11 cellular contexts compared by ENCODE assay signal in the genomic region with DNA sequence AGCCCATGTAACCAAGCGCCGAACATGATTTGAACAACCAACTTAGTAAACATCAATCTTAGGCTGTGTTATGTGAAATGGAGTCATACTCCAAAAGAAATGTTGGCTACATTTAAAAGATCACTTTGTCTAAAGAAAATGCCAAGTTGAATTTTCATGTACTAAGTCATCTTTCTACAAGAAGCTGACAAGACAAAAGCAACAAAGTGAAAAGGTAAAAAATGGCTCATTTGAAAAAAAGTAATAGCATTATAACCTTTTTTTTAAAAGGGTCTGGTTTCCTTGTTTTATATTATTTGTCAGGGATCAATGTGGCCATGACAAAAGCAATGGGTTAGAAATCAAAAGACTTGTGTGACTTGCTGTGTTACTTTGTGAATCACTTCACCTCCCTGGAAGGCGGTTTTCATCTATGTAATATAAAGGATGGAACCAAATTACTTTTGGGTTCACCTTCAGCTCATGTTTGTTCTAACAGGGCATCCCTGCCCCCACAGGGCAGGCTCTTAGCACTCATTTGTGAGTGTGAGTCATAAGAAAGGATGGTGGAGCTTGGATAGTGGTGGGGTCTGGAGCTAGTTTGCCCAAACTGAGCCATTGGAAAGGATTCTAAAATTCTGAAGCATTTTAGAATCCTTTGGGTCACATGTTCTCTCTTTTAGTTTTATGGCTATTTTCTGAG.
DNase-seq lines count a peak whose midpoint lies in the region; FAIRE-seq and TF ChIP-seq lines count a peak whose summit lies in the region.
"Had no signal": no experiment of that assay in that cellular context is flagged by ENCODE, and none has a peak within 500 bp of the region (broad histone marks: within the 10 kb centered on the region; RNA-seq: fewer than 3 reads in every experiment).

No MANE protein-coding gene starts in this region.

- no peak overlapping the region for H3K4me3 ChIP-seq in astrocyte (ENCODE audit: insufficient read depth, low read depth, low read length)
- H3K4me3 ChIP-seq: SJCRH30 had no signal

- H3K27ac Mint-ChIP-seq in astrocyte (ENCODE audit: unreplicated experiment) (peak overlapping the region; percentile 97), mesothelial cell of epicardium (peak overlapping the region; percentile 96)

- H3K4me2 ChIP-seq in astrocyte (ENCODE audit: low read length), result peak overlapping the region; percentile 61

- peak; percentile 18 for DNase-seq in A172 (ENCODE audit: low spot score)
- DNase-seq in HS-27A (ENCODE audit: low read depth), result peak; percentile 81
- peak; percentile 94 for DNase-seq in astrocyte (ENCODE audit: low read depth)
- DNase-seq in mesothelial cell of epicardium (ENCODE audit: low spot score in 2 of 2, unreplicated experiment in 2 of 2), result no peak
- no peak for DNase-seq in CD1c-positive myeloid dendritic cell (ENCODE audit: extremely low spot score)
- DNase-seq in SIG-M5 treated with dmso at 0.1 percent for 504 hours (lab: John Stamatoyannopoulos, UW; ENCODE audit: unreplicated experiment), result no peak
- DNase-seq in inferior parietal cortex (ENCODE audit: extremely low spot score), result no peak
- no peak for DNase-seq in Kasumi-1 (lab: John Stamatoyannopoulos, UW)
- DNase-seq: amniotic stem cell, Caco-2 had no signal

- H3K36me3 Mint-ChIP-seq in astrocyte (ENCODE audit: low read depth, unreplicated experiment), result peaks cover 10% of the 10 kb centered on the region
- H3K36me3 Mint-ChIP-seq in mesothelial cell of epicardium, result peaks cover 3% of the 10 kb centered on the region

- H3K4me3 Mint-ChIP-seq in astrocyte (ENCODE audit: unreplicated experiment), result peak overlapping the region; percentile 30
- no peak overlapping the region for H3K4me3 Mint-ChIP-seq in mesothelial cell of epicardium

- TF ChIP-seq CTCF in astrocyte (IDR thresholded peaks at IDR 0.05; ENCODE audit: insufficient read depth, low read depth, low read length), result no peak
- no peak for TF ChIP-seq CTCF in mesothelial cell of epicardium (IDR thresholded peaks at IDR 0.05; ENCODE audit: unreplicated experiment)

- no peak overlapping the region for H2AFZ ChIP-seq in astrocyte (ENCODE audit: low read depth, low read length)

- no peaks in the 10 kb centered on the region for H3K36me3 ChIP-seq in astrocyte (ENCODE audit: insufficient read depth, low read length)
- H3K36me3 ChIP-seq: SJCRH30 had no signal

- peak overlapping the region; percentile 73 for H3K27ac ChIP-seq in astrocyte (ENCODE audit: low read depth, low read length)
- H3K27ac ChIP-seq: SJCRH30 had no signal

- H3K9me3 Mint-ChIP-seq in astrocyte (ENCODE audit: unreplicated experiment) (no peaks in the 10 kb centered on the region), mesothelial cell of epicardium (no peaks in the 10 kb centered on the region)

- H3K9ac ChIP-seq in astrocyte (ENCODE audit: low read length), result peak overlapping the region; percentile 49

- no peak for FAIRE-seq in astrocyte (lab: Jason Lieb, UNC)

- no peaks in the 10 kb centered on the region for H4K20me1 ChIP-seq in astrocyte (ENCODE audit: insufficient read depth, low read length)

- H3K27me3 Mint-ChIP-seq in astrocyte (ENCODE audit: low read depth, unreplicated experiment) (no peaks in the 10 kb centered on the region), mesothelial cell of epicardium (ENCODE audit: low read depth) (no peaks in the 10 kb centered on the region)

- H3K4me1 Mint-ChIP-seq in astrocyte (ENCODE audit: low read depth, unreplicated experiment), result peaks cover 57% of the 10 kb centered on the region
- peaks cover 60% of the 10 kb centered on the region for H3K4me1 Mint-ChIP-seq in mesothelial cell of epicardium

- peaks cover 35% of the 10 kb centered on the region for H3K4me1 ChIP-seq in astrocyte (ENCODE audit: insufficient read depth, low read length)

- no peaks in the 10 kb centered on the region for H3K9me3 ChIP-seq in astrocyte (ENCODE audit: insufficient read depth, low read depth, low read length)
- H3K9me3 ChIP-seq: Caco-2, SJCRH30 had no signal

- H3K79me2 ChIP-seq in astrocyte (ENCODE audit: insufficient read depth, low read length), result peaks cover 8% of the 10 kb centered on the region

- H3K27me3 ChIP-seq in astrocyte (ENCODE audit: insufficient read depth, low read length), result no peaks in the 10 kb centered on the region
- H3K27me3 ChIP-seq: SJCRH30 had no signal

Comparison
In these comparisons a context has a peak if more than half of its experiments do, and no peak if none do; other contexts are left out.
1. DNase-seq: peak in A172 (single experiment), HS-27A (single experiment) and astrocyte (single experiment); none in mesothelial cell of epicardium (0 of 2), CD1c-positive myeloid dendritic cell (single experiment), SIG-M5 treated with dmso at 0.1 percent for 504 hours (single experiment), inferior parietal cortex (single experiment) and Kasumi-1 (0 of 2).